Comparison of ENCODE assay signal across 1 cellular context in the genomic region with DNA sequence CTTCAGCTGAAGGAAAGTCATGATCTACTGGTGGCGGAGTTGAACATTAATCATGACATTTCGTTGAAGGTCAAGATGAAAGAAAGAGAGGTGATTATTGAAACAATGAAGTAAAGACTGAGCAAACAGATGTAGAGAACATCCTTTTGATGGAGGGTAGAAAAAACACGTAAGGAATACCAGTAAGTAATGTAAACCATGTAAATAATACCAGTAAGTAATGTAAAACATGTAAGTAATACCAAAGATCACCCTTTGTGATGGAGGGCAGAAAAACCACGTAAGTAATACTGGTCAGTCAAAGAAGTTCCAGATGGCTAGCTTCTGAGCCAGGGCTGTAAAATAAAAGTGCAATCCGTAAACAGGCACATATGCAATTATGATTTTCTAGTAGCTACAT.
TF ChIP-seq lines count a peak whose summit lies in the region.

No MANE protein-coding gene starts in this region.

TF ChIP-seq in HepG2, 621 proteins besides CTCF, POLR2A, EP300 and RAD21 (continued from another document and continues in another):
- TF ChIP-seq, protein P1, sequence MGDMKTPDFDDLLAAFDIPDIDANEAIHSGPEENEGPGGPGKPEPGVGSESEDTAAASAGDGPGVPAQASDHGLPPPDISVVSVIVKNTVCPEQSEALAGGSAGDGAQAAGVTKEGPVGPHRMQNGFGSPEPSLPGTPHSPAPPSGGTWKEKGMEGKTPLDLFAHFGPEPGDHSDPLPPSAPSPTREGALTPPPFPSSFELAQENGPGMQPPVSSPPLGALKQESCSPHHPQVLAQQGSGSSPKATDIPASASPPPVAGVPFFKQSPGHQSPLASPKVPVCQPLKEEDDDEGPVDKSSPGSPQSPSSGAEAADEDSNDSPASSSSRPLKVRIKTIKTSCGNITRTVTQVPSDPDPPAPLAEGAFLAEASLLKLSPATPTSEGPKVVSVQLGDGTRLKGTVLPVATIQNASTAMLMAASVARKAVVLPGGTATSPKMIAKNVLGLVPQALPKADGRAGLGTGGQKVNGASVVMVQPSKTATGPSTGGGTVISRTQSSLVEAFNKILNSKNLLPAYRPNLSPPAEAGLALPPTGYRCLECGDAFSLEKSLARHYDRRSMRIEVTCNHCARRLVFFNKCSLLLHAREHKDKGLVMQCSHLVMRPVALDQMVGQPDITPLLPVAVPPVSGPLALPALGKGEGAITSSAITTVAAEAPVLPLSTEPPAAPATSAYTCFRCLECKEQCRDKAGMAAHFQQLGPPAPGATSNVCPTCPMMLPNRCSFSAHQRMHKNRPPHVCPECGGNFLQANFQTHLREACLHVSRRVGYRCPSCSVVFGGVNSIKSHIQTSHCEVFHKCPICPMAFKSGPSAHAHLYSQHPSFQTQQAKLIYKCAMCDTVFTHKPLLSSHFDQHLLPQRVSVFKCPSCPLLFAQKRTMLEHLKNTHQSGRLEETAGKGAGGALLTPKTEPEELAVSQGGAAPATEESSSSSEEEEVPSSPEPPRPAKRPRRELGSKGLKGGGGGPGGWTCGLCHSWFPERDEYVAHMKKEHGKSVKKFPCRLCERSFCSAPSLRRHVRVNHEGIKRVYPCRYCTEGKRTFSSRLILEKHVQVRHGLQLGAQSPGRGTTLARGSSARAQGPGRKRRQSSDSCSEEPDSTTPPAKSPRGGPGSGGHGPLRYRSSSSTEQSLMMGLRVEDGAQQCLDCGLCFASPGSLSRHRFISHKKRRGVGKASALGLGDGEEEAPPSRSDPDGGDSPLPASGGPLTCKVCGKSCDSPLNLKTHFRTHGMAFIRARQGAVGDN (CRISPR knock-in tag; IDR thresholded peaks at IDR 0.05) = no peak
- TF ChIP-seq ZNF264 (CRISPR knock-in tag; IDR thresholded peaks at IDR 0.05) (0 out of 2 replicates have a peak, but pooled peaks have one; percentile 30), FOXM1 (CRISPR knock-in tag; IDR thresholded peaks at IDR 0.05) (no peak), ZNF569 (CRISPR knock-in tag; IDR thresholded peaks at IDR 0.05; ENCODE audit: borderline replicate concordance) (no peak), SIN3A (IDR thresholded peaks at IDR 0.05; ENCODE audit: borderline replicate concordance, low read depth, low read length) (no peak), NFIB (CRISPR knock-in tag; IDR thresholded peaks at IDR 0.05; ENCODE audit: borderline replicate concordance) (no peak), SYNCRIP (IDR thresholded peaks at IDR 0.05; ENCODE audit: insufficient read depth, low read depth, low read length) (no peak), ZNF660 (CRISPR knock-in tag; IDR thresholded peaks at IDR 0.05; ENCODE audit: borderline replicate concordance, low read depth) (no peak), JUND (CRISPR knock-in tag; IDR thresholded peaks at IDR 0.05) (no peak), CCAR2 (optimal IDR thresholded peaks at IDR 0.05; ENCODE audit: low read depth, low read length) (no peak), ZKSCAN8 (CRISPR knock-in tag; IDR thresholded peaks at IDR 0.05; ENCODE audit: borderline replicate concordance) (peak; percentile 65; the same call in 1 of the 2 replicates), CAMTA2 (CRISPR knock-in tag; IDR thresholded peaks at IDR 0.05; ENCODE audit: borderline replicate concordance) (no peak), ZFP82 (CRISPR knock-in tag; IDR thresholded peaks at IDR 0.05; ENCODE audit: borderline replicate concordance) (no peak), ZFYVE20 (CRISPR knock-in tag; IDR thresholded peaks at IDR 0.05; ENCODE audit: borderline replicate concordance, low read depth) (no peak), CREB1 (IDR thresholded peaks at IDR 0.05) (no peak), CREB1 (CRISPR knock-in tag; IDR thresholded peaks at IDR 0.05) (peak; percentile 49; the same call in 1 of the 2 replicates), ZNF260 (CRISPR knock-in tag; IDR thresholded peaks at IDR 0.05; ENCODE audit: borderline replicate concordance, low read depth) (no peak), IRF2 (CRISPR knock-in tag; IDR thresholded peaks at IDR 0.05) (peak; percentile 48; the same call in 1 of the 2 replicates)
- TF ChIP-seq, protein P2, sequence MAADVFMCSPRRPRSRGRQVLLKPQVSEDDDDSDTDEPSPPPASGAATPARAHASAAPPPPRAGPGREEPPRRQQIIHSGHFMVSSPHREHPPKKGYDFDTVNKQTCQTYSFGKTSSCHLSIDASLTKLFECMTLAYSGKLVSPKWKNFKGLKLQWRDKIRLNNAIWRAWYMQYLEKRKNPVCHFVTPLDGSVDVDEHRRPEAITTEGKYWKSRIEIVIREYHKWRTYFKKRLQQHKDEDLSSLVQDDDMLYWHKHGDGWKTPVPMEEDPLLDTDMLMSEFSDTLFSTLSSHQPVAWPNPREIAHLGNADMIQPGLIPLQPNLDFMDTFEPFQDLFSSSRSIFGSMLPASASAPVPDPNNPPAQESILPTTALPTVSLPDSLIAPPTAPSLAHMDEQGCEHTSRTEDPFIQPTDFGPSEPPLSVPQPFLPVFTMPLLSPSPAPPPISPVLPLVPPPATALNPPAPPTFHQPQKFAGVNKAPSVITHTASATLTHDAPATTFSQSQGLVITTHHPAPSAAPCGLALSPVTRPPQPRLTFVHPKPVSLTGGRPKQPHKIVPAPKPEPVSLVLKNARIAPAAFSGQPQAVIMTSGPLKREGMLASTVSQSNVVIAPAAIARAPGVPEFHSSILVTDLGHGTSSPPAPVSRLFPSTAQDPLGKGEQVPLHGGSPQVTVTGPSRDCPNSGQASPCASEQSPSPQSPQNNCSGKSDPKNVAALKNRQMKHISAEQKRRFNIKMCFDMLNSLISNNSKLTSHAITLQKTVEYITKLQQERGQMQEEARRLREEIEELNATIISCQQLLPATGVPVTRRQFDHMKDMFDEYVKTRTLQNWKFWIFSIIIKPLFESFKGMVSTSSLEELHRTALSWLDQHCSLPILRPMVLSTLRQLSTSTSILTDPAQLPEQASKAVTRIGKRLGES (CRISPR knock-in tag; IDR thresholded peaks at IDR 0.05; ENCODE audit: borderline replicate concordance) = no peak
- TF ChIP-seq, protein P3, sequence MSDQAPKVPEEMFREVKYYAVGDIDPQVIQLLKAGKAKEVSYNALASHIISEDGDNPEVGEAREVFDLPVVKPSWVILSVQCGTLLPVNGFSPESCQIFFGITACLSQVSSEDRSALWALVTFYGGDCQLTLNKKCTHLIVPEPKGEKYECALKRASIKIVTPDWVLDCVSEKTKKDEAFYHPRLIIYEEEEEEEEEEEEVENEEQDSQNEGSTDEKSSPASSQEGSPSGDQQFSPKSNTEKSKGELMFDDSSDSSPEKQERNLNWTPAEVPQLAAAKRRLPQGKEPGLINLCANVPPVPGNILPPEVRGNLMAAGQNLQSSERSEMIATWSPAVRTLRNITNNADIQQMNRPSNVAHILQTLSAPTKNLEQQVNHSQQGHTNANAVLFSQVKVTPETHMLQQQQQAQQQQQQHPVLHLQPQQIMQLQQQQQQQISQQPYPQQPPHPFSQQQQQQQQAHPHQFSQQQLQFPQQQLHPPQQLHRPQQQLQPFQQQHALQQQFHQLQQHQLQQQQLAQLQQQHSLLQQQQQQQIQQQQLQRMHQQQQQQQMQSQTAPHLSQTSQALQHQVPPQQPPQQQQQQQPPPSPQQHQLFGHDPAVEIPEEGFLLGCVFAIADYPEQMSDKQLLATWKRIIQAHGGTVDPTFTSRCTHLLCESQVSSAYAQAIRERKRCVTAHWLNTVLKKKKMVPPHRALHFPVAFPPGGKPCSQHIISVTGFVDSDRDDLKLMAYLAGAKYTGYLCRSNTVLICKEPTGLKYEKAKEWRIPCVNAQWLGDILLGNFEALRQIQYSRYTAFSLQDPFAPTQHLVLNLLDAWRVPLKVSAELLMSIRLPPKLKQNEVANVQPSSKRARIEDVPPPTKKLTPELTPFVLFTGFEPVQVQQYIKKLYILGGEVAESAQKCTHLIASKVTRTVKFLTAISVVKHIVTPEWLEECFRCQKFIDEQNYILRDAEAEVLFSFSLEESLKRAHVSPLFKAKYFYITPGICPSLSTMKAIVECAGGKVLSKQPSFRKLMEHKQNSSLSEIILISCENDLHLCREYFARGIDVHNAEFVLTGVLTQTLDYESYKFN (CRISPR knock-in tag; conservative IDR thresholded peaks at IDR 0.05) = peak; percentile 84
- TF ChIP-seq, protein P4, sequence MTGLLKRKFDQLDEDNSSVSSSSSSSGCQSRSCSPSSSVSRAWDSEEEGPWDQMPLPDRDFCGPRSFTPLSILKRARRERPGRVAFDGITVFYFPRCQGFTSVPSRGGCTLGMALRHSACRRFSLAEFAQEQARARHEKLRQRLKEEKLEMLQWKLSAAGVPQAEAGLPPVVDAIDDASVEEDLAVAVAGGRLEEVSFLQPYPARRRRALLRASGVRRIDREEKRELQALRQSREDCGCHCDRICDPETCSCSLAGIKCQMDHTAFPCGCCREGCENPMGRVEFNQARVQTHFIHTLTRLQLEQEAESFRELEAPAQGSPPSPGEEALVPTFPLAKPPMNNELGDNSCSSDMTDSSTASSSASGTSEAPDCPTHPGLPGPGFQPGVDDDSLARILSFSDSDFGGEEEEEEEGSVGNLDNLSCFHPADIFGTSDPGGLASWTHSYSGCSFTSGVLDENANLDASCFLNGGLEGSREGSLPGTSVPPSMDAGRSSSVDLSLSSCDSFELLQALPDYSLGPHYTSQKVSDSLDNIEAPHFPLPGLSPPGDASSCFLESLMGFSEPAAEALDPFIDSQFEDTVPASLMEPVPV (CRISPR knock-in tag; IDR thresholded peaks at IDR 0.05) = no peak
- TF ChIP-seq, protein P5, sequence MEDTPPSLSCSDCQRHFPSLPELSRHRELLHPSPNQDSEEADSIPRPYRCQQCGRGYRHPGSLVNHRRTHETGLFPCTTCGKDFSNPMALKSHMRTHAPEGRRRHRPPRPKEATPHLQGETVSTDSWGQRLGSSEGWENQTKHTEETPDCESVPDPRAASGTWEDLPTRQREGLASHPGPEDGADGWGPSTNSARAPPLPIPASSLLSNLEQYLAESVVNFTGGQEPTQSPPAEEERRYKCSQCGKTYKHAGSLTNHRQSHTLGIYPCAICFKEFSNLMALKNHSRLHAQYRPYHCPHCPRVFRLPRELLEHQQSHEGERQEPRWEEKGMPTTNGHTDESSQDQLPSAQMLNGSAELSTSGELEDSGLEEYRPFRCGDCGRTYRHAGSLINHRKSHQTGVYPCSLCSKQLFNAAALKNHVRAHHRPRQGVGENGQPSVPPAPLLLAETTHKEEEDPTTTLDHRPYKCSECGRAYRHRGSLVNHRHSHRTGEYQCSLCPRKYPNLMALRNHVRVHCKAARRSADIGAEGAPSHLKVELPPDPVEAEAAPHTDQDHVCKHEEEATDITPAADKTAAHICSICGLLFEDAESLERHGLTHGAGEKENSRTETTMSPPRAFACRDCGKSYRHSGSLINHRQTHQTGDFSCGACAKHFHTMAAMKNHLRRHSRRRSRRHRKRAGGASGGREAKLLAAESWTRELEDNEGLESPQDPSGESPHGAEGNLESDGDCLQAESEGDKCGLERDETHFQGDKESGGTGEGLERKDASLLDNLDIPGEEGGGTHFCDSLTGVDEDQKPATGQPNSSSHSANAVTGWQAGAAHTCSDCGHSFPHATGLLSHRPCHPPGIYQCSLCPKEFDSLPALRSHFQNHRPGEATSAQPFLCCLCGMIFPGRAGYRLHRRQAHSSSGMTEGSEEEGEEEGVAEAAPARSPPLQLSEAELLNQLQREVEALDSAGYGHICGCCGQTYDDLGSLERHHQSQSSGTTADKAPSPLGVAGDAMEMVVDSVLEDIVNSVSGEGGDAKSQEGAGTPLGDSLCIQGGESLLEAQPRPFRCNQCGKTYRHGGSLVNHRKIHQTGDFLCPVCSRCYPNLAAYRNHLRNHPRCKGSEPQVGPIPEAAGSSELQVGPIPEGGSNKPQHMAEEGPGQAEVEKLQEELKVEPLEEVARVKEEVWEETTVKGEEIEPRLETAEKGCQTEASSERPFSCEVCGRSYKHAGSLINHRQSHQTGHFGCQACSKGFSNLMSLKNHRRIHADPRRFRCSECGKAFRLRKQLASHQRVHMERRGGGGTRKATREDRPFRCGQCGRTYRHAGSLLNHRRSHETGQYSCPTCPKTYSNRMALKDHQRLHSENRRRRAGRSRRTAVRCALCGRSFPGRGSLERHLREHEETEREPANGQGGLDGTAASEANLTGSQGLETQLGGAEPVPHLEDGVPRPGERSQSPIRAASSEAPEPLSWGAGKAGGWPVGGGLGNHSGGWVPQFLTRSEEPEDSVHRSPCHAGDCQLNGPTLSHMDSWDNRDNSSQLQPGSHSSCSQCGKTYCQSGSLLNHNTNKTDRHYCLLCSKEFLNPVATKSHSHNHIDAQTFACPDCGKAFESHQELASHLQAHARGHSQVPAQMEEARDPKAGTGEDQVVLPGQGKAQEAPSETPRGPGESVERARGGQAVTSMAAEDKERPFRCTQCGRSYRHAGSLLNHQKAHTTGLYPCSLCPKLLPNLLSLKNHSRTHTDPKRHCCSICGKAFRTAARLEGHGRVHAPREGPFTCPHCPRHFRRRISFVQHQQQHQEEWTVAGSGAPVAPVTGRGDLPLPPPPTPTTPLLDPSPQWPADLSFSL (CRISPR knock-in tag; IDR thresholded peaks at IDR 0.05) = no peak
- TF ChIP-seq, protein P6, sequence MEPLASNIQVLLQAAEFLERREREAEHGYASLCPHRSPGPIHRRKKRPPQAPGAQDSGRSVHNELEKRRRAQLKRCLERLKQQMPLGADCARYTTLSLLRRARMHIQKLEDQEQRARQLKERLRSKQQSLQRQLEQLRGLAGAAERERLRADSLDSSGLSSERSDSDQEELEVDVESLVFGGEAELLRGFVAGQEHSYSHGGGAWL (CRISPR knock-in tag; IDR thresholded peaks at IDR 0.05) = no peak
- TF ChIP-seq, protein P7, sequence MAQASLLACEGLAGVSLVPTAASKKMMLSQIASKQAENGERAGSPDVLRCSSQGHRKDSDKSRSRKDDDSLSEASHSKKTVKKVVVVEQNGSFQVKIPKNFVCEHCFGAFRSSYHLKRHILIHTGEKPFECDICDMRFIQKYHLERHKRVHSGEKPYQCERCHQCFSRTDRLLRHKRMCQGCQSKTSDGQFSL (CRISPR knock-in tag; IDR thresholded peaks at IDR 0.05) = no peak
- TF ChIP-seq, protein P8, sequence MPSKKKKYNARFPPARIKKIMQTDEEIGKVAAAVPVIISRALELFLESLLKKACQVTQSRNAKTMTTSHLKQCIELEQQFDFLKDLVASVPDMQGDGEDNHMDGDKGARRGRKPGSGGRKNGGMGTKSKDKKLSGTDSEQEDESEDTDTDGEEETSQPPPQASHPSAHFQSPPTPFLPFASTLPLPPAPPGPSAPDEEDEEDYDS (CRISPR knock-in tag; IDR thresholded peaks at IDR 0.05) = no peak
- TF ChIP-seq, protein P9, sequence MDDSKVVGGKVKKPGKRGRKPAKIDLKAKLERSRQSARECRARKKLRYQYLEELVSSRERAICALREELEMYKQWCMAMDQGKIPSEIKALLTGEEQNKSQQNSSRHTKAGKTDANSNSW (CRISPR knock-in tag; IDR thresholded peaks at IDR 0.05; ENCODE audit: borderline replicate concordance) = no peak
